17 cellular contexts compared by ENCODE assay signal in genomic region chr16:65961491-65962143, GRCh38.
"Had no signal": no experiment of that assay in that cellular context is flagged by ENCODE, and none has a peak within 500 bp of the region (broad histone marks: within the 10 kb centered on the region; RNA-seq: fewer than 3 reads in every experiment).

No MANE protein-coding gene starts in this region.

- ATAC-seq: activated CD8-positive, alpha-beta T cell treated with anti-CD3 and anti-CD28 coated beads for 36 hours; activated T-helper 17 cell treated with anti-CD3 and anti-CD28 coated beads, Interleukin-2, amount 50 U/mL, for 72 hours; naive thymus-derived CD4-positive, alpha-beta T cell; pancreas had no signal

- DNase-seq: activated CD4-positive, alpha-beta T cell treated with anti-CD3 and anti-CD28 coated beads for 48 hours; activated CD4-positive, CD25-positive, alpha-beta regulatory T cell; activated CD8-positive, alpha-beta T cell treated with anti-CD3 and anti-CD28 coated beads for 36 hours; activated naive CD4-positive, alpha-beta T cell treated with anti-CD3 and anti-CD28 coated beads for 36 hours; activated T-cell treated with anti-CD3 and anti-CD28 coated beads, Interleukin-2, amount 50 U/mL, for 1 hour; effector CD4-positive, alpha-beta T cell; mesenchymal stem cell; naive thymus-derived CD4-positive, alpha-beta T cell; pancreas; spleen; stimulated activated CD4-positive, alpha-beta T cell treated with anti-CD3 and anti-CD28 coated beads, Interleukin-4, amount 100 ng/mL, for 4 hours; T1000; testis had no signal

- H3K4me1 ChIP-seq: ascending aorta, pancreas, spleen, testis had no signal

- H3K27ac ChIP-seq: ascending aorta, neutrophil, pancreas, spleen, testis had no signal

- H3K27me3 ChIP-seq: ascending aorta, neutrophil, pancreas, spleen, testis had no signal

- FAIRE-seq: frontal cortex, pancreas had no signal

- H3K9me3 ChIP-seq: ascending aorta, neutrophil, pancreas, spleen, testis had no signal

- H3K36me3 ChIP-seq: ascending aorta, neutrophil, pancreas, spleen had no signal

- H3K4me3 ChIP-seq: ascending aorta, pancreas, spleen, testis had no signal
